Comparison of ENCODE assay signal across 1 cellular context in genomic region chr4:576245-576821, GRCh38.
TF ChIP-seq lines count a peak whose summit lies in the region.

TMEM271 (minus strand) TSS chr4:576295; CDS start chr4:576062, 233 bp downstream.

TF ChIP-seq in HEK293, 187 proteins besides CTCF, POLR2A, EP300 and RAD21 (continued from another document):
- TF ChIP-seq ZSCAN23 (tag by site-specific recombination; IDR thresholded peaks at IDR 0.05) (no peak), TSHZ1 (tag by site-specific recombination; IDR thresholded peaks at IDR 0.05; ENCODE audit: borderline replicate concordance) (no peak), ZNF366 (tag by site-specific recombination; conservative IDR thresholded peaks at IDR 0.05) (peak; percentile 67), ZBTB44 (tag by site-specific recombination; IDR thresholded peaks at IDR 0.05) (no peak), ZNF561 (tag by site-specific recombination; IDR thresholded peaks at IDR 0.05; ENCODE audit: borderline replicate concordance) (no peak), MEIS1 (CRISPR knock-in tag; IDR thresholded peaks at IDR 0.05; ENCODE audit: borderline replicate concordance) (no peak), ZFP69B (tag by site-specific recombination; IDR thresholded peaks at IDR 0.05) (no peak), ZNF248 (tag by site-specific recombination; IDR thresholded peaks at IDR 0.05) (no peak), ZNF148 (tag by site-specific recombination; IDR thresholded peaks at IDR 0.05; ENCODE audit: borderline replicate concordance) (no peak), ZBTB21 (tag by site-specific recombination; IDR thresholded peaks at IDR 0.05) (no peak), ZNF521 (tag by site-specific recombination; IDR thresholded peaks at IDR 0.05) (no peak), ZXDB (tag by site-specific recombination; IDR thresholded peaks at IDR 0.05) (no peak), PATZ1 (tag by site-specific recombination; IDR thresholded peaks at IDR 0.05) (peak; percentile 67), ZBTB20 (tag by site-specific recombination; IDR thresholded peaks at IDR 0.05) (peak; percentile 34; the same call in 1 of the 2 replicates), KLF17 (tag by site-specific recombination; IDR thresholded peaks at IDR 0.05) (no peak), EGR2 (tag by site-specific recombination; IDR thresholded peaks at IDR 0.05; ENCODE audit: low read depth) (peak; percentile 22; the same call in 1 of the 2 replicates), HIC1 (tag by site-specific recombination; IDR thresholded peaks at IDR 0.05) (no peak), MZF1 (tag by site-specific recombination; IDR thresholded peaks at IDR 0.05; ENCODE audit: borderline replicate concordance) (no peak), ZIC2 (tag by site-specific recombination; IDR thresholded peaks at IDR 0.05) (peak; percentile 77), IKZF3 (tag by site-specific recombination; IDR thresholded peaks at IDR 0.05) (peak; percentile 68), ZNF398 (tag by site-specific recombination; IDR thresholded peaks at IDR 0.05) (peak; percentile 92), ZNF404 (tag by site-specific recombination; IDR thresholded peaks at IDR 0.05) (no peak), ZNF704 (tag by site-specific recombination; IDR thresholded peaks at IDR 0.05) (no peak), ZNF214 (tag by site-specific recombination; IDR thresholded peaks at IDR 0.05; ENCODE audit: borderline replicate concordance) (no peak), ZNF645 (tag by site-specific recombination; IDR thresholded peaks at IDR 0.05) (no peak), ZNF837 (tag by site-specific recombination; IDR thresholded peaks at IDR 0.05) (no peak), ZNF133 (tag by site-specific recombination; IDR thresholded peaks at IDR 0.05) (no peak)
TF ChIP-seq in HEK293: peak in this region for 17.
